In the genomic region with DNA sequence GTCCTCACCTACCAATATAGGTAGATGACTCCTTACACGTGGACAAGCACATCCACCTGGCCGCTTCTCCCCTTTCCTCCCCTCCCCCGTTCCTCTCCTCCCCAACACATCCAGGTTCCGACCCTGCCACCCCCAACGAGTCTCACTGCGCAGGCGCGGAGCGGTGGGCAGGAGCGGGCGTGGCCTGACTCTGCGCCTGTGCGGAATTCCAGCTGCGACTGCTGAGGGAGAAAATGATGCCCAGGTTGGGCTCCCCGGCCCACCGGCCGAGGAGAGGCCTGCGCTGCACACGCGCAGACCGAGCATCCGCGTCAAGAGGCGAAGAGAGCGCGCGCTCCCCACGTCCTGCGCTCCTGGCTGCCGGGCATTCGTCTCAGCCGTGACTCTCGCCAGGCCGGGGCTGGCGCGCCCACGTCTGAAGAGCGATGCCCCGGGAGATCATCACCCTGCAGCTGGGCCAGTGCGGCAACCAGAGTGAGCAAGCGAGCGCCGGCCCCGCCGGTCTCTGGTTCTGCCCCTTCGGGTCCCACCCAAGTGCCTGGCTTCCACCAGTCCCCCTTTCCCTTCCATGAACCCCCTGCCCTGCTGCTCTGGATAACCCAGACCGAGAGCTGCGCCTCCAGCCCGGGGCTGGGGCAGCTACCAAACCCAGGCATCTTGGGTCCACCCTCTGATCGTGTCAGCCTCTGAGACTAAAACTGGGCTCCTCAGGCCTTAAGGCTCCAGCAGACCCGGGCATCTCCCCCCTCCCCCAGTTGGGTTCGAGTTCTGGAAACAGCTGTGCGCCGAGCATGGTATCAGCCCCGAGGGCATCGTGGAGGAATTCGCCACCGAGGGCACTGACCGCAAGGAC, we compare ENCODE assay signal across 8 cellular contexts. TPM values are rescaled to one million over a fixed set of nuclear protein-coding genes. Genes with fewer than 3 reads are reported as not detected.
A peak's percentile ranks its signal among the peaks of the same experiment; 100 is the strongest.
DNase-seq lines count a peak whose midpoint lies in the region; ATAC-seq lines count a peak whose summit lies in the region.

A gene (plus strand): TSS at position 206 of the 853 bp plus-strand sequence. CDS start 220 bp downstream, at position 426.

- DNase-seq in AG20443 (ENCODE audit: low spot score) = peak; percentile 99
- peak; percentile 83 for DNase-seq in NCI-H1694 (lab: John Stamatoyannopoulos, UW)
- DNase-seq in T-helper 22 cell (ENCODE audit: low read depth) = peak; percentile 60
- peak; percentile 97 for DNase-seq in astrocyte of the hippocampus (ENCODE audit: low read depth, low spot score)
- DNase-seq in hepatic stellate cell (ENCODE audit: low spot score) = peak; percentile 97
- peak; percentile 78 for DNase-seq in renal cortical epithelial cell (ENCODE audit: low read depth)

- ATAC-seq in GM19351 (IDR thresholded peaks at IDR 0.05; ENCODE audit: unreplicated experiment) (peak; percentile 48), GM21717 (IDR thresholded peaks at IDR 0.05; ENCODE audit: unreplicated experiment) (no peak)

RNA-seq across cellular contexts. Expression of the gene that starts here (rescaled TPM):
- 4.5 and 9.1 TPM in 2 replicates for total RNA-seq in renal cortical epithelial cell
